In the genomic region with DNA sequence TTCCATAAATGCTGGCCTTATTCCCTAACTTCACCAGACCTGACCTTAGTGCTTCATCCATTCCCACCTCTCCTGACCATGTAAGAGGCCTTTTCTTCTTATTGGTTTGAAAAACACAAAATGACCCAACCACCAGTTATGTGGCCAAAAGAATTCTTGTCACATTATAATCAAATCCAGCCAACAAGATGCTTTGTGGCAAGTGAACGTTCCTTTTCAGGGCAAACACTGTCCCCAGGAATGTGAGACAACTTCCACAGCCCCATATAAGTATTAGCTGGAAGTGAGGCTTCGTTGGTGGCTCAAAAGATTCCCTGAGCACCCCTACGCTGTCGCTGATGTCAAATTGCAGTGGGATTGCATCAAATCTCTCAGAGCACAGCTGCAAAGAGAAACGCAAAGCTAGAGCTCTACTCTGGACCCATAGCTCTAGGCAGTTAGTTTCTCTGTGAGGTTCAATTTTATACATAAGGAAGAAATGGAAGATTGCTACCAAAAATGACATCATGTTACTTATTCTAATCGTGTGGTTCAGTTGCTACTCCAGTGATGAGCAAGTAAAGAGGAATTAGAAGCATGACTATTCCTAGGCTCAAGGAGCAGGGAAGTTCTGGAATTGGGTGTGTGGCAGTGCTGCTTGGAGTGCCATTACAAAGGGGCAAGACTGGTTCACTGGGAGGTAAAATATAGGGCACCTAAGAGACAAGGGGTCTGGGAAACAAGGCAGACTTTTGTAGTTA, we compare ENCODE assay signal across 26 cellular contexts. TPM values are rescaled to one million over a fixed set of nuclear protein-coding genes. Genes with fewer than 3 reads are reported as not detected.
DNase-seq lines count a peak whose midpoint lies in the region; ATAC-seq and TF ChIP-seq lines count a peak whose summit lies in the region.
"Had no signal": no experiment of that assay in that cellular context is flagged by ENCODE, and none has a peak within 500 bp of the region (broad histone marks: within the 10 kb centered on the region; RNA-seq: fewer than 3 reads in every experiment).

No MANE protein-coding gene starts in this region.

- no peaks in the 10 kb centered on the region for H3K36me3 ChIP-seq in SJSA1
- H3K36me3 ChIP-seq: gastroesophageal sphincter, tibial nerve had no signal

- H3K4me1 ChIP-seq in SJSA1 (replicated peaks) (peaks cover 21% of the 10 kb centered on the region), foreskin keratinocyte (peaks cover 6% of the 10 kb centered on the region)
- H3K4me1 ChIP-seq: gastroesophageal sphincter, tibial nerve had no signal

- H3K27ac ChIP-seq in SJSA1 (peak overlapping the region; percentile 74), foreskin keratinocyte (no peak overlapping the region)
- H3K27ac ChIP-seq: gastroesophageal sphincter, tibial nerve had no signal

- peak; percentile 37 for ATAC-seq in foreskin keratinocyte
- ATAC-seq: gastroesophageal sphincter; HCT116; right cardiac atrium; stimulated activated naive CD8-positive, alpha-beta T cell treated with anti-CD3 and anti-CD28 coated beads, Interleukin-15, amount 100 ng/mL, for 72 hours had no signal

- H3K4me3 ChIP-seq in SJSA1, result no peak overlapping the region
- H3K4me3 ChIP-seq: gastroesophageal sphincter, tibial nerve had no signal

- TF ChIP-seq CTCF in foreskin keratinocyte (conservative IDR thresholded peaks at IDR 0.05), result no peak

- H3K27me3 ChIP-seq in SJSA1 (replicated peaks), result no peaks in the 10 kb centered on the region
- peaks cover 27% of the 10 kb centered on the region for H3K27me3 ChIP-seq in foreskin keratinocyte

- peaks cover 3% of the 10 kb centered on the region; the same call in 1 of the 2 replicates for H3K9me3 ChIP-seq in SJSA1 (replicated peaks)
- H3K9me3 ChIP-seq: gastroesophageal sphincter, tibial nerve had no signal

- peak; percentile 25 for DNase-seq in ACHN
- peak; percentile 23 for DNase-seq in GM04503 (ENCODE audit: low read depth)
- DNase-seq in SJSA1 (ENCODE audit: low read depth in 1 of 2, low spot score in 2 of 2), result peak in 1 of 2 experiments; percentile 62
- peak; percentile 46 to 76 for DNase-seq in foreskin keratinocyte
- DNase-seq in RPMI8226, result no peak
- no peak for DNase-seq in nucleus accumbens (lab: John Stamatoyannopoulos, UW)
- DNase-seq in NCI-H510A (lab: John Stamatoyannopoulos, UW), result no peak
- no peak for DNase-seq in activated CD4-positive, alpha-beta T cell treated with anti-CD3 and anti-CD28 coated beads for 4 hours
- DNase-seq: activated CD4-positive, alpha-beta T cell treated with anti-CD3 and anti-CD28 coated beads for 48 hours; aorta; kidney glomerular epithelial cell; naive B cell; NCI-H1092; NCI-H2029; NCI-H345; NCI-H82; right cardiac atrium; SHP77; stimulated activated naive CD8-positive, alpha-beta T cell treated with anti-CD3 and anti-CD28 coated beads, Interleukin-15, amount 100 ng/mL, for 72 hours; T-helper 1 cell had no signal

- in situ Hi-C loops in ACHN (cut with HindIII; ENCODE audit: low pct_ligation_motif_present, low pct_unique_long_range_greater_than_20kb, low sequenced_read_pairs), result no loop called here

RNA-seq across cellular contexts. Expression of a gene that starts 26.1 kb away (rescaled TPM):
- 0.09 and 0.39 TPM in 2 replicates for total RNA-seq in SJSA1 (2014; rRNA removed; shearing (Covaris generic))
- total RNA-seq in foreskin keratinocyte, result 0.17 and 0.18 TPM in 2 replicates
- polyA plus RNA-seq in foreskin keratinocyte, result 0.08 and 0.20 TPM in 2 replicates
- total RNA-seq: A172, aorta, OCI-LY7, osteocyte, right cardiac atrium, tibial nerve had no signal
- polyA plus RNA-seq: aorta, right cardiac atrium had no signal

Comparison
In these comparisons a context has a peak if more than half of its experiments do, and no peak if none do; other contexts are left out.
1. DNase-seq: peak in ACHN (single experiment), GM04503 (single experiment) and foreskin keratinocyte (2 of 2); none in RPMI8226 (single experiment), nucleus accumbens (0 of 56), NCI-H510A (single experiment) and activated CD4-positive, alpha-beta T cell treated with anti-CD3 and anti-CD28 coated beads for 4 hours (0 of 2).